Comparison of ENCODE assay signal across 19 cellular contexts in genomic region chr20:62638055-62638570, GRCh38. TPM values are rescaled to one million over a fixed set of nuclear protein-coding genes. Genes with fewer than 3 reads are reported as not detected.
DNase-seq lines count a peak whose midpoint lies in the region; ATAC-seq, FAIRE-seq and TF ChIP-seq lines count a peak whose summit lies in the region.
"Had no signal": no experiment of that assay in that cellular context is flagged by ENCODE, and none has a peak within 500 bp of the region (broad histone marks: within the 10 kb centered on the region; RNA-seq: fewer than 3 reads in every experiment).

No MANE protein-coding gene starts in this region.

- no peaks in the 10 kb centered on the region for H3K9me3 Mint-ChIP-seq in activated CD4-positive, alpha-beta T cell treated with anti-CD3 and anti-CD28 coated beads, Interleukin-2, amount 10 ng/mL, durations not matched to agents 7 days and 5 days
- H3K9me3 Mint-ChIP-seq in T-helper 2 cell treated with Interferon-gamma antibody and Interleukin-4, amounts not matched to agents 5 μg/mL and 100 μg/mL, for 36 hours = no peaks in the 10 kb centered on the region
- H3K9me3 Mint-ChIP-seq: CD8-positive, alpha-beta T cell; HFFc6 had no signal

- peaks cover 4% of the 10 kb centered on the region for H3K9me1 ChIP-seq in K562 (ENCODE audit: control insufficient read depth, insufficient read depth, low read length)

- no peak overlapping the region for H3K14ac ChIP-seq in neuronal stem cell (ENCODE audit: low read length)

- intact Hi-C loops in K562 (cut with micrococcal nuclease) = no loop called here

- peaks cover 28% of the 10 kb centered on the region for H3K4me1 Mint-ChIP-seq in activated CD4-positive, alpha-beta T cell treated with anti-CD3 and anti-CD28 coated beads, Interleukin-2, amount 10 ng/mL, durations not matched to agents 7 days and 5 days
- H3K4me1 Mint-ChIP-seq in T-helper 2 cell treated with Interferon-gamma antibody and Interleukin-4, amounts not matched to agents 5 μg/mL and 100 μg/mL, for 36 hours (ENCODE audit: low read depth) = peaks cover 20% of the 10 kb centered on the region

- no peaks in the 10 kb centered on the region for H3K79me1 ChIP-seq in neuronal stem cell (ENCODE audit: low read depth, low read length)

- peak overlapping the region; percentile 38 for H3K27ac Mint-ChIP-seq in activated CD4-positive, alpha-beta T cell treated with anti-CD3 and anti-CD28 coated beads, Interleukin-2, amount 10 ng/mL, durations not matched to agents 7 days and 5 days
- no peak overlapping the region for H3K27ac Mint-ChIP-seq in T-helper 2 cell treated with Interferon-gamma antibody and Interleukin-4, amounts not matched to agents 5 μg/mL and 100 μg/mL, for 36 hours
- H3K27ac Mint-ChIP-seq: CD8-positive, alpha-beta T cell; HFFc6 had no signal

- H3K9me3 ChIP-seq in K562 (replicated peaks; ENCODE audit: control insufficient read depth, insufficient read depth, low read depth, low read length) = no peaks in the 10 kb centered on the region
- no peaks in the 10 kb centered on the region for H3K9me3 ChIP-seq in neuronal stem cell (replicated peaks in 1 of 2; ENCODE audit: control insufficient read depth in 2 of 2, insufficient read depth in 1 of 2, low read depth in 1 of 2, low read length in 2 of 2)
- H3K9me3 ChIP-seq: BLaER1 had no signal

- H3K27ac ChIP-seq in K562 (ENCODE audit: extremely low read depth, low read depth, low read length) (no peak overlapping the region), neuronal stem cell (replicated peaks; ENCODE audit: low read length) (no peak overlapping the region)
- H3K27ac ChIP-seq: 22Rv1, BLaER1, HL-60 had no signal

- peaks cover 1% of the 10 kb centered on the region for H3K36me3 Mint-ChIP-seq in activated CD4-positive, alpha-beta T cell treated with anti-CD3 and anti-CD28 coated beads, Interleukin-2, amount 10 ng/mL, durations not matched to agents 7 days and 5 days (ENCODE audit: low read depth)
- no peaks in the 10 kb centered on the region for H3K36me3 Mint-ChIP-seq in T-helper 2 cell treated with Interferon-gamma antibody and Interleukin-4, amounts not matched to agents 5 μg/mL and 100 μg/mL, for 36 hours (ENCODE audit: low read depth)
- H3K36me3 Mint-ChIP-seq: CD14-positive monocyte; CD8-positive, alpha-beta T cell had no signal

- no peak for TF ChIP-seq CTCF in K562 (IDR thresholded peaks at IDR 0.05 in 2 of 3, conservative IDR thresholded peaks at IDR 0.05 in 1 of 3; ENCODE audit: insufficient read depth in 2 of 3, low read depth in 1 of 3, low read length in 3 of 3)

- TF ChIP-seq EP300 in K562 (IDR thresholded peaks at IDR 0.05; ENCODE audit: low read length) = no peak

- no peak overlapping the region for H2BK15ac ChIP-seq in neuronal stem cell (ENCODE audit: low read length)

- no peak overlapping the region for H3K4me3 ChIP-seq in K562
- H3K4me3 ChIP-seq in neuronal stem cell (ENCODE audit: low read length in 2 of 2) = no peak overlapping the region
- H3K4me3 ChIP-seq: BLaER1 had no signal

- TF ChIP-seq RAD21 in K562 (CRISPR knock-in tag; conservative IDR thresholded peaks at IDR 0.05 in 1 of 2, IDR thresholded peaks at IDR 0.05 in 1 of 2) = no peak

- peaks cover 3 to 52% of the 10 kb centered on the region in 2 experiments; a peak in 4 of 5 replicates for H3K4me1 ChIP-seq in K562 (replicated peaks in 1 of 2; ENCODE audit: control insufficient read depth in 2 of 2, insufficient read depth in 2 of 2, low read length in 2 of 2)
- peaks cover 0 to 10% of the 10 kb centered on the region in 2 donors for H3K4me1 ChIP-seq in neuronal stem cell (ENCODE audit: control insufficient read depth in 2 of 2, insufficient read depth in 1 of 2, low read depth in 1 of 2, low read length in 2 of 2)

- H3K36me3 ChIP-seq in K562 (ENCODE audit: control insufficient read depth, insufficient read depth, low read length) (no peaks in the 10 kb centered on the region), neuronal stem cell (replicated peaks in 1 of 2; ENCODE audit: control insufficient read depth in 2 of 2, insufficient read depth in 2 of 2, low read length in 2 of 2) (no peaks in the 10 kb centered on the region)
- H3K36me3 ChIP-seq: BLaER1 had no signal

- peaks cover 6% of the 10 kb centered on the region for H3K79me2 ChIP-seq in K562 (ENCODE audit: control insufficient read depth, insufficient read depth, low read length)

- H2AFZ ChIP-seq in K562 (ENCODE audit: low read depth, low read length) (no peak overlapping the region), neuronal stem cell (ENCODE audit: low read length) (no peak overlapping the region)

- DNase-seq in activated CD4-positive, alpha-beta T cell treated with anti-CD3 and anti-CD28 coated beads, Interleukin-2, amount 10 ng/mL, durations not matched to agents 7 days and 5 days = no peak
- no peak for DNase-seq in activated CD4-positive, alpha-beta T cell treated with anti-CD3 and anti-CD28 coated beads for 48 hours
- DNase-seq in K562 (ENCODE audit: extremely low read depth in 1 of 4, low spot score in 3 of 4) = no peak
- no peak for DNase-seq in neuronal stem cell (ENCODE audit: low spot score)
- DNase-seq in T-helper 2 cell treated with Interferon-gamma antibody and Interleukin-4, amounts not matched to agents 5 μg/mL and 100 μg/mL, for 36 hours (ENCODE audit: low spot score) = no peak
- DNase-seq in hepatic stellate cell (ENCODE audit: low spot score) = no peak
- DNase-seq in A172 (ENCODE audit: low spot score) = no peak
- DNase-seq: Calu3; CD8-positive, alpha-beta T cell; DMS79 treated with DMSO at 0.1 percent for 48 hours; GF-D8; GOT3; H7; HFFc6 had no signal

- CTCF ChIA-PET in activated CD4-positive, alpha-beta T cell treated with anti-CD3 and anti-CD28 coated beads, Interleukin-2, amount 10 ng/mL, durations not matched to agents 7 days and 5 days (lab: Charles Lee) = interaction anchor here (1.6 to 3.3 kb wide), 3 partner anchors 12 to 20 kb away, joined by 3 to 13 read pairs (median 9); no protein-coding TSS in a partner anchor
- CTCF ChIA-PET in K562 (lab: Yijun Ruan, JAX; ENCODE audit: low intra/inter-chr PET ratio) = no interaction called here

- in situ Hi-C loops in K562 (cut with MboI) = no loop called here

- WGBS in K562 (ENCODE audit: insufficient coverage, low coverage, missing lambda C conversion rate) = 28% methylated on average over 12 of the region's 12 CpGs
- no CpG with 5 or more reads among the region's 12 CpGs for WGBS in neuronal stem cell (ENCODE audit: extremely low coverage in 2 of 2, insufficient read length in 2 of 2, insufficient replicate concordance in 1 of 2), 2 donors

- peaks cover under 1% of the 10 kb centered on the region; the same call in 1 of the 2 replicates for H4K20me1 ChIP-seq in K562 (replicated peaks; ENCODE audit: control insufficient read depth, insufficient read depth, low read length)

- no peak overlapping the region for H2BK5ac ChIP-seq in neuronal stem cell (ENCODE audit: low read length)

- peak overlapping the region; percentile 9 for H3K23ac ChIP-seq in neuronal stem cell (ENCODE audit: low read depth, low read length, poor library complexity)

- no peak for ATAC-seq in K562
- ATAC-seq: CD8-positive, alpha-beta T cell; HCT116 had no signal

- TF ChIP-seq POLR2A in K562 (conservative IDR thresholded peaks at IDR 0.05) = no peak

- FAIRE-seq in K562 (lab: Jason Lieb, UNC) = no peak

- peak overlapping the region in 1 of 2 experiments; percentile 76; a peak in 2 of 4 replicates for H3K9ac ChIP-seq in K562 (ENCODE audit: insufficient read depth in 1 of 2, low read depth in 2 of 2, low read length in 2 of 2)
- no peak overlapping the region for H3K9ac ChIP-seq in neuronal stem cell (ENCODE audit: low read depth, low read length, poor library complexity)
- H3K9ac ChIP-seq: BLaER1 had no signal

- H4K91ac ChIP-seq in neuronal stem cell (ENCODE audit: low read depth, low read length, poor library complexity) = no peak overlapping the region

- no peak overlapping the region for H3K4me3 Mint-ChIP-seq in activated CD4-positive, alpha-beta T cell treated with anti-CD3 and anti-CD28 coated beads, Interleukin-2, amount 10 ng/mL, durations not matched to agents 7 days and 5 days
- H3K4me3 Mint-ChIP-seq in T-helper 2 cell treated with Interferon-gamma antibody and Interleukin-4, amounts not matched to agents 5 μg/mL and 100 μg/mL, for 36 hours = no peak overlapping the region
- H3K4me3 Mint-ChIP-seq: CD8-positive, alpha-beta T cell; HFFc6 had no signal

- peaks cover 28% of the 10 kb centered on the region for H3K27me3 Mint-ChIP-seq in activated CD4-positive, alpha-beta T cell treated with anti-CD3 and anti-CD28 coated beads, Interleukin-2, amount 10 ng/mL, durations not matched to agents 7 days and 5 days
- H3K27me3 Mint-ChIP-seq in T-helper 2 cell treated with Interferon-gamma antibody and Interleukin-4, amounts not matched to agents 5 μg/mL and 100 μg/mL, for 36 hours (ENCODE audit: low read depth) = peaks cover 18% of the 10 kb centered on the region

- BruUV-seq in K562 (replicated peaks; lab: Mats Ljungman, UMichigan) = no TSS peak

- POLR2A ChIA-PET in activated CD4-positive, alpha-beta T cell treated with anti-CD3 and anti-CD28 coated beads, Interleukin-2, amount 10 ng/mL, durations not matched to agents 7 days and 5 days (lab: Charles Lee) = no interaction called here
- POLR2A ChIA-PET in K562 (lab: Yijun Ruan, JAX) = interaction anchor here (0.6 kb wide), 1 partner anchor 1532 kb away, joined by 3 read pairs; no protein-coding TSS in a partner anchor

- no peak overlapping the region for H2BK120ac ChIP-seq in neuronal stem cell (ENCODE audit: low read depth, low read length)

- H2AK5ac ChIP-seq in neuronal stem cell (ENCODE audit: low read depth, low read length) = peak overlapping the region; percentile 23

- H3K4me2 ChIP-seq in K562 (ENCODE audit: insufficient read depth, low read length) (no peak overlapping the region), neuronal stem cell (ENCODE audit: insufficient read depth, low read length, poor library complexity, severe bottlenecking) (no peak overlapping the region)

- no peak overlapping the region for H3K18ac ChIP-seq in neuronal stem cell (ENCODE audit: low read length)

- no peak overlapping the region for H4K8ac ChIP-seq in neuronal stem cell (ENCODE audit: low read depth, low read length)

- no peak overlapping the region for H2BK12ac ChIP-seq in neuronal stem cell (ENCODE audit: low read length)

- H3K27me3 ChIP-seq in K562 (ENCODE audit: control insufficient read depth in 2 of 2, insufficient read depth in 2 of 2, low read length in 2 of 2) = peaks cover 7 to 37% of the 10 kb centered on the region in 2 experiments; a peak in 4 of 5 replicates
- peaks cover 3 to 97% (median 26%) of the 10 kb centered on the region in 3 experiments for H3K27me3 ChIP-seq in neuronal stem cell (ENCODE audit: control insufficient read depth in 3 of 3, insufficient read depth in 3 of 3, low read depth in 1 of 3, low read length in 3 of 3)

- H3K4ac ChIP-seq in neuronal stem cell (ENCODE audit: low read length) = no peak overlapping the region

RNA-seq across cellular contexts. Expression of gene SLCO4A1, which starts 4.2 kb away (rescaled TPM):
- 10 to 100 TPM; 54.2 to 55.2 TPM for total RNA-seq in activated CD4-positive, alpha-beta T cell treated with anti-CD3 and anti-CD28 coated beads, Interleukin-2, amount 10 ng/mL, durations not matched to agents 7 days and 5 days
- 21.8 and 48.7 TPM in 2 replicates for total RNA-seq in K562 (2011; cell fraction: chromatin; rRNA removed; ENCODE audit: low replicate concordance)
- 35.3 and 40.5 TPM in 2 replicates for total RNA-seq in K562 (2011; cell fraction: nucleolus; rRNA removed)
- 24.4 TPM in 2 replicates for total RNA-seq in K562 (2011; cell fraction: nucleoplasm; rRNA removed)
- total RNA-seq in K562 (2014; rRNA removed) (16.2 and 26.3 TPM in 2 replicates), K562 (2014; rRNA removed; fragmentation: Illumina TruSeq; extraction: Trizol) (6.8 and 7.3 TPM in 2 replicates), K562 (2015; rRNA removed; fragmentation: Illumina TruSeq; extraction: Trizol) (12.1 and 13.9 TPM in 2 replicates), K562 (2021) (21.9 and 25.2 TPM in 2 replicates)
- polyA plus RNA-seq in K562 (2011; rRNA removed) (12.3 and 13.2 TPM in 2 replicates), K562 (2014; fragmentation: Illumina TruSeq; extraction: Trizol) (13.6 and 15.4 TPM in 2 replicates), K562 (2014; fragmentation: Nextera tagmentation; extraction: Ambion mirVana) (1 to 10 TPM; 1.6 to 3.1 TPM), K562 (2014; rRNA removed) (12.8 and 17.7 TPM in 2 replicates)
- 10.5 and 25.9 TPM in 2 replicates for polyA plus RNA-seq in K562 (2011; cell fraction: cytosol; rRNA removed)
- polyA plus RNA-seq in K562 (2011; cell fraction: nucleus; rRNA removed) = 46.8 and 83.4 TPM in 2 replicates
- 6.1 and 15.2 TPM in 2 replicates for polyA plus RNA-seq in K562 (2012)
- polyA minus RNA-seq in K562 (2011; rRNA and poly(A)+ RNA removed) = 5.1 and 5.5 TPM in 2 replicates
- 13.4 and 13.6 TPM in 2 replicates for polyA minus RNA-seq in K562 (2011; cell fraction: cytosol; rRNA and poly(A)+ RNA removed)
- polyA minus RNA-seq in K562 (2011; cell fraction: nucleus; rRNA and poly(A)+ RNA removed) = 11.7 and 15.8 TPM in 2 replicates
- polyA plus RNA-seq in neuronal stem cell (2013, experiment 1 of 2) = 3.5 TPM
- 3.9 TPM for polyA plus RNA-seq in neuronal stem cell (2013, experiment 2 of 2)
- 26.5 and 34.8 TPM in 2 replicates for total RNA-seq in A172 (2014; rRNA removed; shearing (Covaris generic))
